ENCODE assay signal across 9 cellular contexts in genomic region chr6:30037182-30037788, GRCh38. TPM values are rescaled to one million over a fixed set of nuclear protein-coding genes. Genes with fewer than 3 reads are reported as not detected.
A peak's percentile ranks its signal among the peaks of the same experiment; 100 is the strongest.
DNase-seq lines count a peak whose midpoint lies in the region; ATAC-seq, FAIRE-seq and TF ChIP-seq lines count a peak whose summit lies in the region.
"Had no signal": no experiment of that assay in that cellular context is flagged by ENCODE, and none has a peak within 500 bp of the region (broad histone marks: within the 10 kb centered on the region; RNA-seq: fewer than 3 reads in every experiment).

No MANE protein-coding gene starts in this region.

- H3K36me3 Mint-ChIP-seq in nephron (ENCODE audit: low read depth) = peaks cover 8% of the 10 kb centered on the region

- ATAC-seq in HG02610 (IDR thresholded peaks at IDR 0.05; ENCODE audit: unreplicated experiment) (no peak), GM19455 (IDR thresholded peaks at IDR 0.05; ENCODE audit: unreplicated experiment) (no peak)

- DNase-seq in GM12864 (ENCODE audit: low read depth) = no peak
- peak; percentile 39 for DNase-seq in MV-4-11 (lab: John Stamatoyannopoulos, UW)
- DNase-seq in bronchial epithelial cell (ENCODE audit: low read depth) = peak; percentile 50
- DNase-seq in stimulated activated CD4-positive, alpha-beta T cell treated with anti-CD3 and anti-CD28 coated beads, Interleukin-2, amount 100 ng/mL, for 24 hours = no peak
- DNase-seq in medulla oblongata (ENCODE audit: extremely low spot score) = no peak

- FAIRE-seq in bronchial epithelial cell (lab: Jason Lieb, UNC) = no peak
- FAIRE-seq: endometrium had no signal

- H3K4me3 ChIP-seq in GM12864 (ENCODE audit: low read depth, low read length) = no peak overlapping the region
- H3K4me3 ChIP-seq in bronchial epithelial cell (ENCODE audit: low read depth, low read length) = no peak overlapping the region

- H3K9me3 Mint-ChIP-seq in nephron = no peaks in the 10 kb centered on the region

- no peaks in the 10 kb centered on the region for H3K27me3 ChIP-seq in bronchial epithelial cell (ENCODE audit: control insufficient read depth, insufficient read depth, low read length)

- H3K36me3 ChIP-seq in bronchial epithelial cell (ENCODE audit: control insufficient read depth, insufficient read depth, low read length) = peaks cover 3% of the 10 kb centered on the region

- H3K4me1 Mint-ChIP-seq in nephron = peaks cover 3% of the 10 kb centered on the region

- no peak overlapping the region for H3K4me3 Mint-ChIP-seq in nephron

- TF ChIP-seq CTCF in GM12864 (IDR thresholded peaks at IDR 0.05; ENCODE audit: low read depth, low read length, missing control alignments) (peak; percentile 76), bronchial epithelial cell (IDR thresholded peaks at IDR 0.05; ENCODE audit: insufficient read depth, low read length, severe bottlenecking) (peak; percentile 64), nephron (IDR thresholded peaks at IDR 0.05; ENCODE audit: unreplicated experiment in 3 of 3) (peak; percentile 52 to 58 (median 52))

- H3K27ac Mint-ChIP-seq in nephron = no peak overlapping the region

- H3K27me3 Mint-ChIP-seq in nephron (ENCODE audit: low read depth) = no peaks in the 10 kb centered on the region

RNA-seq across cellular contexts. Expression of gene POLR1H, which starts 23.8 kb away (rescaled TPM):
- 49.0 and 62.1 TPM in 2 replicates for total RNA-seq in bronchial epithelial cell

RNA-seq across cellular contexts. Expression of gene PPP1R11, which starts 29.7 kb away (rescaled TPM):
- total RNA-seq in bronchial epithelial cell = 19.0 and 23.4 TPM in 2 replicates

RNA-seq across cellular contexts. Expression of gene RNF39, which starts 38.3 kb away (rescaled TPM):
- total RNA-seq in bronchial epithelial cell = 1.6 and 1.7 TPM in 2 replicates

Comparison
In these comparisons a context has a peak if more than half of its experiments do, and no peak if none do; other contexts are left out.
1. DNase-seq: peak in MV-4-11 (single experiment) and bronchial epithelial cell (single experiment); none in GM12864 (single experiment), stimulated activated CD4-positive, alpha-beta T cell treated with anti-CD3 and anti-CD28 coated beads, Interleukin-2, amount 100 ng/mL, for 24 hours (0 of 2) and medulla oblongata (single experiment).
2. Peak in every context shown above with its lines, with median percentiles within 50 percentile points of each other: CTCF ChIP-seq.